ENCODE assay signal across 8 cellular contexts in the genomic region with DNA sequence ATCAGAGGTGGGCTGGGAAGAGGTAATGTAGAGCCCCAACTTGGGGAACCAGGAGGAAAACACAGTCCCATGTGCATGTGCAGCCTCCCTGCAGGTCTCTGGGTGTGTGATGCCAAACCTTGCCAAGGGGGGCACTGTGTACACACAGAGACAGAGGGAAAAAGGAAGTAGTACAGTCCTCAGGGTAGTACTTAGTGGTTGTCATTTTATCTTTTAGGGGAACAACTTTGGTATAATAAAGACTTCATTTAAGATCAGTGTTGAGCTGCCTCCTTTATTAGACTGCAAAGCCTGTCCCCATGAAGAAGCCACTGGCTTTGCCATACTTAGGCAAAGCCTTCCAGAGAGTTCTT.
DNase-seq lines count a peak whose midpoint lies in the region; ATAC-seq and TF ChIP-seq lines count a peak whose summit lies in the region.

No MANE protein-coding gene starts in this region.

- TF ChIP-seq EP300 in Ishikawa (IDR thresholded peaks at IDR 0.05; ENCODE audit: borderline replicate concordance): no peak

- no peaks in the 10 kb centered on the region for H3K27me3 ChIP-seq in left lung

- CTCF ChIA-PET in Calu3 (lab: Charles Lee): no interaction called here

- H3K4me1 Mint-ChIP-seq in Calu3 (ENCODE audit: low read depth, unreplicated experiment): no peaks in the 10 kb centered on the region
- no peaks in the 10 kb centered on the region for H3K4me1 Mint-ChIP-seq in activated T-helper 17 cell treated with anti-CD3 and anti-CD28 coated beads, Interleukin-2, amount 50 U/mL, for 72 hours

- TF ChIP-seq CTCF in Calu3 (IDR thresholded peaks at IDR 0.05; ENCODE audit: unreplicated experiment): peak; percentile 16
- peak in 1 of 2 donors; percentile 56 for TF ChIP-seq CTCF in left lung (IDR thresholded peaks at IDR 0.05)

- no peak overlapping the region for H3K4me3 Mint-ChIP-seq in Calu3 (ENCODE audit: low read depth, unreplicated experiment)
- H3K4me3 Mint-ChIP-seq in activated T-helper 17 cell treated with anti-CD3 and anti-CD28 coated beads, Interleukin-2, amount 50 U/mL, for 72 hours: no peak overlapping the region

- H3K9me3 Mint-ChIP-seq in Calu3 (ENCODE audit: low read depth, unreplicated experiment): no peaks in the 10 kb centered on the region
- H3K9me3 Mint-ChIP-seq in activated T-helper 17 cell treated with anti-CD3 and anti-CD28 coated beads, Interleukin-2, amount 50 U/mL, for 72 hours: no peaks in the 10 kb centered on the region

- DNase-seq in Calu3 (no peak), left lung (no peak), EL (no peak), SW480 (ENCODE audit: low spot score) (no peak), foreskin melanocyte (no peak), GM19240 (ENCODE audit: insufficient read length, low spot score) (no peak)

- BruUV-seq in Calu3 (replicated peaks; lab: Mats Ljungman, UMichigan): no TSS peak

- ATAC-seq in activated T-helper 17 cell treated with anti-CD3 and anti-CD28 coated beads, Interleukin-2, amount 50 U/mL, for 72 hours (replicated peaks): peak; percentile 58
- peak; percentile 44 for ATAC-seq in left lung

- peak; percentile 49 for TF ChIP-seq RAD21 in Ishikawa (IDR thresholded peaks at IDR 0.05; ENCODE audit: low read depth)

- intact Hi-C loops in Calu3 (cut with micrococcal nuclease; ENCODE audit: unreplicated experiment): no loop called here
- intact Hi-C loops in left lung (cut with DNase I): no loop called here

- no peak overlapping the region for H3K27ac Mint-ChIP-seq in Calu3 (ENCODE audit: unreplicated experiment)
- H3K27ac Mint-ChIP-seq in activated T-helper 17 cell treated with anti-CD3 and anti-CD28 coated beads, Interleukin-2, amount 50 U/mL, for 72 hours: no peak overlapping the region

- peaks cover 23% of the 10 kb centered on the region for H3K27me3 Mint-ChIP-seq in Calu3 (ENCODE audit: unreplicated experiment)
- H3K27me3 Mint-ChIP-seq in activated T-helper 17 cell treated with anti-CD3 and anti-CD28 coated beads, Interleukin-2, amount 50 U/mL, for 72 hours: no peaks in the 10 kb centered on the region

- no peak overlapping the region for H3K4me3 ChIP-seq in left lung

- H3K36me3 Mint-ChIP-seq in Calu3 (ENCODE audit: insufficient read depth, unreplicated experiment): no peaks in the 10 kb centered on the region
- no peaks in the 10 kb centered on the region for H3K36me3 Mint-ChIP-seq in activated T-helper 17 cell treated with anti-CD3 and anti-CD28 coated beads, Interleukin-2, amount 50 U/mL, for 72 hours (ENCODE audit: low read depth)

- H3K4me1 ChIP-seq in left lung: peaks cover 0 to 7% of the 10 kb centered on the region in 2 donors

- H3K36me3 ChIP-seq in left lung: no peaks in the 10 kb centered on the region

- H3K9me3 ChIP-seq in left lung: no peaks in the 10 kb centered on the region

- no peak overlapping the region for H3K27ac ChIP-seq in left lung

TF ChIP-seq in Ishikawa, 13 proteins besides CTCF, POLR2A, EP300 and RAD21:
- TF ChIP-seq FOXM1 (IDR thresholded peaks at IDR 0.05; ENCODE audit: borderline replicate concordance, low read depth) (no peak), TAF1 (IDR thresholded peaks at IDR 0.05; ENCODE audit: low read depth) (no peak), CEBPB (IDR thresholded peaks at IDR 0.05) (no peak), NFIC (IDR thresholded peaks at IDR 0.05) (no peak), EGR1 (IDR thresholded peaks at IDR 0.05) (no peak), YY1 (IDR thresholded peaks at IDR 0.05; ENCODE audit: low read depth) (no peak), TEAD4 (IDR thresholded peaks at IDR 0.05) (no peak), TCF12 (IDR thresholded peaks at IDR 0.05; ENCODE audit: low read depth) (no peak)
- TF ChIP-seq, protein P1, sequence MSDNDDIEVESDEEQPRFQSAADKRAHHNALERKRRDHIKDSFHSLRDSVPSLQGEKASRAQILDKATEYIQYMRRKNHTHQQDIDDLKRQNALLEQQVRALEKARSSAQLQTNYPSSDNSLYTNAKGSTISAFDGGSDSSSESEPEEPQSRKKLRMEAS (IDR thresholded peaks at IDR 0.05): no peak
- TF ChIP-seq, protein P2, sequence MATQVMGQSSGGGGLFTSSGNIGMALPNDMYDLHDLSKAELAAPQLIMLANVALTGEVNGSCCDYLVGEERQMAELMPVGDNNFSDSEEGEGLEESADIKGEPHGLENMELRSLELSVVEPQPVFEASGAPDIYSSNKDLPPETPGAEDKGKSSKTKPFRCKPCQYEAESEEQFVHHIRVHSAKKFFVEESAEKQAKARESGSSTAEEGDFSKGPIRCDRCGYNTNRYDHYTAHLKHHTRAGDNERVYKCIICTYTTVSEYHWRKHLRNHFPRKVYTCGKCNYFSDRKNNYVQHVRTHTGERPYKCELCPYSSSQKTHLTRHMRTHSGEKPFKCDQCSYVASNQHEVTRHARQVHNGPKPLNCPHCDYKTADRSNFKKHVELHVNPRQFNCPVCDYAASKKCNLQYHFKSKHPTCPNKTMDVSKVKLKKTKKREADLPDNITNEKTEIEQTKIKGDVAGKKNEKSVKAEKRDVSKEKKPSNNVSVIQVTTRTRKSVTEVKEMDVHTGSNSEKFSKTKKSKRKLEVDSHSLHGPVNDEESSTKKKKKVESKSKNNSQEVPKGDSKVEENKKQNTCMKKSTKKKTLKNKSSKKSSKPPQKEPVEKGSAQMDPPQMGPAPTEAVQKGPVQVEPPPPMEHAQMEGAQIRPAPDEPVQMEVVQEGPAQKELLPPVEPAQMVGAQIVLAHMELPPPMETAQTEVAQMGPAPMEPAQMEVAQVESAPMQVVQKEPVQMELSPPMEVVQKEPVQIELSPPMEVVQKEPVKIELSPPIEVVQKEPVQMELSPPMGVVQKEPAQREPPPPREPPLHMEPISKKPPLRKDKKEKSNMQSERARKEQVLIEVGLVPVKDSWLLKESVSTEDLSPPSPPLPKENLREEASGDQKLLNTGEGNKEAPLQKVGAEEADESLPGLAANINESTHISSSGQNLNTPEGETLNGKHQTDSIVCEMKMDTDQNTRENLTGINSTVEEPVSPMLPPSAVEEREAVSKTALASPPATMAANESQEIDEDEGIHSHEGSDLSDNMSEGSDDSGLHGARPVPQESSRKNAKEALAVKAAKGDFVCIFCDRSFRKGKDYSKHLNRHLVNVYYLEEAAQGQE (IDR thresholded peaks at IDR 0.05; ENCODE audit: low read depth): no peak
- TF ChIP-seq, protein P3, sequence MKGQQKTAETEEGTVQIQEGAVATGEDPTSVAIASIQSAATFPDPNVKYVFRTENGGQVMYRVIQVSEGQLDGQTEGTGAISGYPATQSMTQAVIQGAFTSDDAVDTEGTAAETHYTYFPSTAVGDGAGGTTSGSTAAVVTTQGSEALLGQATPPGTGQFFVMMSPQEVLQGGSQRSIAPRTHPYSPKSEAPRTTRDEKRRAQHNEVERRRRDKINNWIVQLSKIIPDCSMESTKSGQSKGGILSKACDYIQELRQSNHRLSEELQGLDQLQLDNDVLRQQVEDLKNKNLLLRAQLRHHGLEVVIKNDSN (IDR thresholded peaks at IDR 0.05): no peak
TF ChIP-seq in Ishikawa: peak in this region for 0.
